ENCODE assay signal across 20 cellular contexts in the genomic region with DNA sequence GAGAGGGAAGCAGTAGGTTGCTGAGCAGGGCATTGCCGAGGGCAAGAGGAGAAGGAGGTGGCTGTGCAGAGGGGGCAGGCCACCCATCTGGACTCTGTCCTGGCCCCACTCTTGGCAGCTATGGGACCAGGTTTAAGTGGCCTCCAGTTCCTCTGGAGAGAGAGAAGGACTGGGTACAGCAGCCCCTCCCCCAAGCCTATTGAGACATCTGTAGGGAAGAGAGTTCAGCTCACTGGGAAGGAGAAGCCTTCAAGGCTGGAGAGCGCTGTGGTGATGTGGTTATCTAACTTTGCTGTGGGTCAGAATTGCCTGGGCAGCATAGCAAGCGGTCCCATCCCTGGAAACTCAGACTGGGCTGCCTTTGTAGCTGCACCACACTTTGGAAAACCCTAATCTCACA.
DNase-seq lines count a peak whose midpoint lies in the region; TF ChIP-seq lines count a peak whose summit lies in the region.
"Had no signal": no experiment of that assay in that cellular context is flagged by ENCODE, and none has a peak within 500 bp of the region (broad histone marks: within the 10 kb centered on the region; RNA-seq: fewer than 3 reads in every experiment).

No MANE protein-coding gene starts in this region.

- no peak overlapping the region for H3K4me2 ChIP-seq in mesendoderm (ENCODE audit: low read length)

- no peak overlapping the region for H4K5ac ChIP-seq in mesendoderm (ENCODE audit: low read length)

- no peaks in the 10 kb centered on the region for H3K9me3 ChIP-seq in tibial artery
- H3K9me3 ChIP-seq: adrenal gland, suprapubic skin had no signal

- H3K9ac ChIP-seq in mesendoderm (ENCODE audit: low read length): no peak overlapping the region
- H3K9ac ChIP-seq: BLaER1 treated with 17β-estradiol and CSF1 and Interleukin-3, amounts not matched to agents 10 nM and 100 nM had no signal

- H2BK120ac ChIP-seq in mesendoderm (ENCODE audit: low read depth, low read length): no peak overlapping the region

- intact Hi-C loops in tibial artery (cut with DNase I; ENCODE audit: low total_unique reads): loop anchor here (5.0 kb wide), 1 partner anchor 638 kb away; no protein-coding TSS in a partner anchor

- no peak overlapping the region for H4K8ac ChIP-seq in mesendoderm (ENCODE audit: low read depth, low read length)

- H3K23ac ChIP-seq in mesendoderm (ENCODE audit: low read length): no peak overlapping the region

- no peaks in the 10 kb centered on the region for H3K79me2 ChIP-seq in mesendoderm (ENCODE audit: control insufficient read depth, insufficient read depth, low read length)

- H3K27me3 ChIP-seq in mesendoderm (ENCODE audit: insufficient read depth, low read length, poor library complexity) (no peaks in the 10 kb centered on the region), tibial artery (no peaks in the 10 kb centered on the region)
- H3K27me3 ChIP-seq: adrenal gland, suprapubic skin had no signal

- H3K56ac ChIP-seq in mesendoderm (ENCODE audit: low read length): peak overlapping the region; percentile 10

- no CpG with 5 or more reads among the region's 3 CpGs for WGBS in mesendoderm (ENCODE audit: extremely low coverage, insufficient coverage, low lambda C conversion rate)

- H3K4me3 ChIP-seq in mesendoderm (ENCODE audit: low read length) (no peak overlapping the region), tibial artery (no peak overlapping the region)
- H3K4me3 ChIP-seq: adrenal gland; BLaER1 treated with 17β-estradiol and CSF1 and Interleukin-3, amounts not matched to agents 10 nM and 100 nM; suprapubic skin had no signal

- H3K27ac ChIP-seq in mesendoderm (ENCODE audit: low read depth, low read length): no peak overlapping the region
- H3K27ac ChIP-seq in tibial artery: peak overlapping the region; percentile 68 to 71
- H3K27ac ChIP-seq: 22Rv1; adrenal gland; BLaER1 treated with 17β-estradiol and CSF1 and Interleukin-3, amounts not matched to agents 10 nM and 100 nM; suprapubic skin had no signal

- no peak overlapping the region for H2BK15ac ChIP-seq in mesendoderm (replicated peaks; ENCODE audit: low read depth)

- H3K4me1 ChIP-seq in mesendoderm (ENCODE audit: control insufficient read depth, low read depth, low read length): peaks cover 7% of the 10 kb centered on the region
- peaks cover 0 to 54% (median 25%) of the 10 kb centered on the region in 4 donors for H3K4me1 ChIP-seq in tibial artery
- H3K4me1 ChIP-seq: adrenal gland had no signal

- no peak overlapping the region for H3K4ac ChIP-seq in mesendoderm (ENCODE audit: low read depth, low read length)

- H3K36me3 ChIP-seq in mesendoderm (ENCODE audit: control insufficient read depth, insufficient read depth, low read length) (no peaks in the 10 kb centered on the region), tibial artery (no peaks in the 10 kb centered on the region)
- H3K36me3 ChIP-seq: adrenal gland; BLaER1 treated with 17β-estradiol and CSF1 and Interleukin-3, amounts not matched to agents 10 nM and 100 nM; suprapubic skin had no signal

- no peaks in the 10 kb centered on the region for H3K79me1 ChIP-seq in mesendoderm (ENCODE audit: low read length)

- DNase-seq in DMS 273 (lab: John Stamatoyannopoulos, UW; ENCODE audit: unreplicated experiment) (peak; percentile 10), DMS 273 treated with DMSO at 0.1 percent for 48 hours (lab: John Stamatoyannopoulos, UW) (no peak), amniotic epithelial cell (ENCODE audit: low read depth) (peak; percentile 62), mesendoderm (no peak), tibial artery (no peak), NOMO-1 treated with dmso at 0.1 percent for 144 hours (lab: John Stamatoyannopoulos, UW; ENCODE audit: unreplicated experiment) (no peak), DMS79 (lab: John Stamatoyannopoulos, UW) (no peak), DMS153 treated with DMSO at 0.1 percent for 48 hours (lab: John Stamatoyannopoulos, UW; ENCODE audit: unreplicated experiment) (no peak)
- DNase-seq: activated CD4-positive, alpha-beta memory T cell treated with anti-CD3 and anti-CD28 coated beads for 36 hours; activated T-cell treated with anti-CD3 and anti-CD28 coated beads, Interleukin-2, amount 50 U/mL, for 72 hours; central memory CD4-positive, alpha-beta T cell; DMS79 treated with DMSO at 0.1 percent for 48 hours; effector memory CD8-positive, alpha-beta T cell; hypothalamus; NCI-H1436; NCI-H774 had no signal

- H2AK5ac ChIP-seq in mesendoderm (ENCODE audit: low read length): no peak overlapping the region

- peak overlapping the region; percentile 2 for H3K18ac ChIP-seq in mesendoderm (ENCODE audit: low read length)

- no peak overlapping the region for H2BK5ac ChIP-seq in mesendoderm (ENCODE audit: low read length)

- TF ChIP-seq CTCF in tibial artery (IDR thresholded peaks at IDR 0.05): no peak

Comparison
In these comparisons a context has a peak if more than half of its experiments do, and no peak if none do; other contexts are left out.
1. DNase-seq: peak in DMS 273 (single experiment) and amniotic epithelial cell (single experiment); none in DMS 273 treated with DMSO at 0.1 percent for 48 hours (single experiment), mesendoderm (single experiment), tibial artery (0 of 2), NOMO-1 treated with dmso at 0.1 percent for 144 hours (single experiment), DMS79 (single experiment) and DMS153 treated with DMSO at 0.1 percent for 48 hours (single experiment).